ENCODE assay signal across 9 cellular contexts in genomic region chr16:11104168-11105037, GRCh38.
DNase-seq lines count a peak whose midpoint lies in the region; TF ChIP-seq lines count a peak whose summit lies in the region.
"Had no signal": no experiment of that assay in that cellular context is flagged by ENCODE, and none has a peak within 500 bp of the region (broad histone marks: within the 10 kb centered on the region; RNA-seq: fewer than 3 reads in every experiment).

No MANE protein-coding gene starts in this region.

- H3K36me3 ChIP-seq in KOPT-K1 (ENCODE audit: insufficient read depth, low read length) (no peaks in the 10 kb centered on the region), right atrium auricular region (no peaks in the 10 kb centered on the region), tibial artery (no peaks in the 10 kb centered on the region), suprapubic skin (no peaks in the 10 kb centered on the region)

- TF ChIP-seq EP300 in suprapubic skin (IDR thresholded peaks at IDR 0.05) = no peak

- H3K27me3 Mint-ChIP-seq in activated T-cell treated with anti-CD3 and anti-CD28 coated beads, Interleukin-2, amount 50 U/mL, for 24 hours = no peaks in the 10 kb centered on the region

- no peaks in the 10 kb centered on the region for H3K9me3 ChIP-seq in KOPT-K1 (ENCODE audit: insufficient read depth, low read length, poor library complexity, severe bottlenecking)
- H3K9me3 ChIP-seq in right atrium auricular region = no peaks in the 10 kb centered on the region
- H3K9me3 ChIP-seq in tibial artery = no peaks in the 10 kb centered on the region
- no peaks in the 10 kb centered on the region for H3K9me3 ChIP-seq in suprapubic skin

- peak overlapping the region; percentile 94 for H3K27ac Mint-ChIP-seq in activated T-cell treated with anti-CD3 and anti-CD28 coated beads, Interleukin-2, amount 50 U/mL, for 24 hours

- peaks cover 86% of the 10 kb centered on the region for H3K4me1 Mint-ChIP-seq in activated T-cell treated with anti-CD3 and anti-CD28 coated beads, Interleukin-2, amount 50 U/mL, for 24 hours (ENCODE audit: low read depth)

- H3K4me3 Mint-ChIP-seq in activated T-cell treated with anti-CD3 and anti-CD28 coated beads, Interleukin-2, amount 50 U/mL, for 24 hours = peak overlapping the region; percentile 26

- no peak for TF ChIP-seq POLR2A in suprapubic skin (IDR thresholded peaks at IDR 0.05)

- TF ChIP-seq CTCF in right atrium auricular region (IDR thresholded peaks at IDR 0.05) (no peak), tibial artery (IDR thresholded peaks at IDR 0.05) (no peak), suprapubic skin (IDR thresholded peaks at IDR 0.05) (no peak)

- intact Hi-C loops in tibial artery (cut with DNase I; ENCODE audit: low total_unique reads) = no loop called here

- H3K36me3 Mint-ChIP-seq in activated T-cell treated with anti-CD3 and anti-CD28 coated beads, Interleukin-2, amount 50 U/mL, for 24 hours (ENCODE audit: low read depth) = peaks cover 44% of the 10 kb centered on the region

- H3K9me3 Mint-ChIP-seq in activated T-cell treated with anti-CD3 and anti-CD28 coated beads, Interleukin-2, amount 50 U/mL, for 24 hours = no peaks in the 10 kb centered on the region

- peak overlapping the region; percentile 100 for H3K27ac ChIP-seq in KOPT-K1 (ENCODE audit: low read depth, low read length, poor library complexity, severe bottlenecking)
- H3K27ac ChIP-seq in right atrium auricular region = peak overlapping the region; percentile 56 to 59
- H3K27ac ChIP-seq in tibial artery = peak overlapping the region; percentile 22 to 42
- H3K27ac ChIP-seq in suprapubic skin = no peak overlapping the region

- peaks cover 0 to 86% of the 10 kb centered on the region in 2 donors for H3K4me1 ChIP-seq in right atrium auricular region
- H3K4me1 ChIP-seq in tibial artery = peaks cover 4 to 65% (median 45%) of the 10 kb centered on the region in 4 donors
- peaks cover 43% of the 10 kb centered on the region for H3K4me1 ChIP-seq in suprapubic skin

- WGBS in suprapubic skin = 71% methylated on average over 3 of the region's 4 CpGs

- H3K4me3 ChIP-seq in right atrium auricular region = no peak overlapping the region
- H3K4me3 ChIP-seq in tibial artery = no peak overlapping the region
- H3K4me3 ChIP-seq in suprapubic skin = no peak overlapping the region

- no peaks in the 10 kb centered on the region for H3K27me3 ChIP-seq in right atrium auricular region
- H3K27me3 ChIP-seq in tibial artery = no peaks in the 10 kb centered on the region
- no peaks in the 10 kb centered on the region for H3K27me3 ChIP-seq in suprapubic skin

- DNase-seq in activated T-cell treated with anti-CD3 and anti-CD28 coated beads, Interleukin-2, amount 50 U/mL, for 24 hours = no peak
- DNase-seq in activated T-cell treated with anti-CD3 and anti-CD28 coated beads for 4 hours = no peak
- no peak for DNase-seq in right atrium auricular region (ENCODE audit: low spot score)
- peak in 1 of 2 donors; percentile 65 for DNase-seq in tibial artery
- DNase-seq in suprapubic skin (ENCODE audit: low spot score in 2 of 2) = no peak
- DNase-seq in SIG-M5 treated with dmso at 0.1 percent for 504 hours (lab: John Stamatoyannopoulos, UW; ENCODE audit: unreplicated experiment) = no peak
- no peak for DNase-seq in KBM-7
- DNase-seq: NK-92 treated with Interleukin-12 subunit alpha and Interleukin-12 subunit beta, amount 100 ng/mL, for 24 hours had no signal

- in situ Hi-C loops in KBM-7 (cut with MboI; ENCODE audit: low pct_unique_long_range_greater_than_20kb, low sequenced_read_pairs) = no loop called here
